ENCODE assay signal across 1 cellular context in the genomic region with DNA sequence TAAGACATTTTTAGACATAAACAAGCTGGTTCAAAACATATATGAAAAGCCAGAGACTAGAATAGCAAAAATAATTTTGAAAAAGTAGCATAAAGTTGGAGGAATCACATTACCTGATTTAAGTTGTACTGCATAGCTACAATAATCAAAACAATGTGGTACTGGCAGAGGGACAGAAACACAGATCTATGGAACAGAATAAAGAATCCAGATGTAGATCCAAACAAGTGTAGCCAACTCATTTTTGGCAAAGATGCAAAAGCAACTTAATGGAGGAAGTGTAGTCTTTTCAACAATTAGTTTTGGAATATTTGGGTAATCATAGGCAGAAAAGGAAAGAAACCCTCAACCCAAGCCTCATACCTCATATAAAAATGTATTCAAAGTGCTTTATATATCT.
TF ChIP-seq lines count a peak whose summit lies in the region.

No MANE protein-coding gene starts in this region.

TF ChIP-seq in SK-N-SH treated with all-trans-retinoic acid at 6 μM for 48 hours, 23 proteins besides CTCF, POLR2A, EP300 and RAD21 (continued from another document):
- TF ChIP-seq, protein P1, sequence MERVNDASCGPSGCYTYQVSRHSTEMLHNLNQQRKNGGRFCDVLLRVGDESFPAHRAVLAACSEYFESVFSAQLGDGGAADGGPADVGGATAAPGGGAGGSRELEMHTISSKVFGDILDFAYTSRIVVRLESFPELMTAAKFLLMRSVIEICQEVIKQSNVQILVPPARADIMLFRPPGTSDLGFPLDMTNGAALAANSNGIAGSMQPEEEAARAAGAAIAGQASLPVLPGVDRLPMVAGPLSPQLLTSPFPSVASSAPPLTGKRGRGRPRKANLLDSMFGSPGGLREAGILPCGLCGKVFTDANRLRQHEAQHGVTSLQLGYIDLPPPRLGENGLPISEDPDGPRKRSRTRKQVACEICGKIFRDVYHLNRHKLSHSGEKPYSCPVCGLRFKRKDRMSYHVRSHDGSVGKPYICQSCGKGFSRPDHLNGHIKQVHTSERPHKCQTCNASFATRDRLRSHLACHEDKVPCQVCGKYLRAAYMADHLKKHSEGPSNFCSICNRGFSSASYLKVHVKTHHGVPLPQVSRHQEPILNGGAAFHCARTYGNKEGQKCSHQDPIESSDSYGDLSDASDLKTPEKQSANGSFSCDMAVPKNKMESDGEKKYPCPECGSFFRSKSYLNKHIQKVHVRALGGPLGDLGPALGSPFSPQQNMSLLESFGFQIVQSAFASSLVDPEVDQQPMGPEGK (CRISPR knock-in tag; IDR thresholded peaks at IDR 0.05; ENCODE audit: borderline replicate concordance) = no peak
- no peak for TF ChIP-seq PPARA (CRISPR knock-in tag; IDR thresholded peaks at IDR 0.05; ENCODE audit: borderline replicate concordance)
- no peak for TF ChIP-seq SNAI2 (CRISPR knock-in tag; IDR thresholded peaks at IDR 0.05)
- TF ChIP-seq OSR1 (CRISPR knock-in tag; IDR thresholded peaks at IDR 0.05) = no peak
- TF ChIP-seq, protein P2, sequence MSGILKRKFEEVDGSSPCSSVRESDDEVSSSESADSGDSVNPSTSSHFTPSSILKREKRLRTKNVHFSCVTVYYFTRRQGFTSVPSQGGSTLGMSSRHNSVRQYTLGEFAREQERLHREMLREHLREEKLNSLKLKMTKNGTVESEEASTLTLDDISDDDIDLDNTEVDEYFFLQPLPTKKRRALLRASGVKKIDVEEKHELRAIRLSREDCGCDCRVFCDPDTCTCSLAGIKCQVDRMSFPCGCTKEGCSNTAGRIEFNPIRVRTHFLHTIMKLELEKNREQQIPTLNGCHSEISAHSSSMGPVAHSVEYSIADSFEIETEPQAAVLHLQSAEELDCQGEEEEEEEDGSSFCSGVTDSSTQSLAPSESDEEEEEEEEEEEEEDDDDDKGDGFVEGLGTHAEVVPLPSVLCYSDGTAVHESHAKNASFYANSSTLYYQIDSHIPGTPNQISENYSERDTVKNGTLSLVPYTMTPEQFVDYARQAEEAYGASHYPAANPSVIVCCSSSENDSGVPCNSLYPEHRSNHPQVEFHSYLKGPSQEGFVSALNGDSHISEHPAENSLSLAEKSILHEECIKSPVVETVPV (CRISPR knock-in tag; IDR thresholded peaks at IDR 0.05) = no peak
- TF ChIP-seq, protein P3, sequence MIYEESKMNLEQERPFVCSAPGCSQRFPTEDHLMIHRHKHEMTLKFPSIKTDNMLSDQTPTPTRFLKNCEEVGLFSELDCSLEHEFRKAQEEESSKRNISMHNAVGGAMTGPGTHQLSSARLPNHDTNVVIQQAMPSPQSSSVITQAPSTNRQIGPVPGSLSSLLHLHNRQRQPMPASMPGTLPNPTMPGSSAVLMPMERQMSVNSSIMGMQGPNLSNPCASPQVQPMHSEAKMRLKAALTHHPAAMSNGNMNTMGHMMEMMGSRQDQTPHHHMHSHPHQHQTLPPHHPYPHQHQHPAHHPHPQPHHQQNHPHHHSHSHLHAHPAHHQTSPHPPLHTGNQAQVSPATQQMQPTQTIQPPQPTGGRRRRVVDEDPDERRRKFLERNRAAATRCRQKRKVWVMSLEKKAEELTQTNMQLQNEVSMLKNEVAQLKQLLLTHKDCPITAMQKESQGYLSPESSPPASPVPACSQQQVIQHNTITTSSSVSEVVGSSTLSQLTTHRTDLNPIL (CRISPR knock-in tag; IDR thresholded peaks at IDR 0.05; ENCODE audit: low read depth) = no peak
- no peak for TF ChIP-seq BACH2 (CRISPR knock-in tag; IDR thresholded peaks at IDR 0.05; ENCODE audit: borderline replicate concordance)
- no peak for TF ChIP-seq ZC3H10 (CRISPR knock-in tag; IDR thresholded peaks at IDR 0.05)
- TF ChIP-seq ZFP3 (CRISPR knock-in tag; IDR thresholded peaks at IDR 0.05) = no peak
- no peak for TF ChIP-seq RARB (CRISPR knock-in tag; IDR thresholded peaks at IDR 0.05)
- TF ChIP-seq, protein P4, sequence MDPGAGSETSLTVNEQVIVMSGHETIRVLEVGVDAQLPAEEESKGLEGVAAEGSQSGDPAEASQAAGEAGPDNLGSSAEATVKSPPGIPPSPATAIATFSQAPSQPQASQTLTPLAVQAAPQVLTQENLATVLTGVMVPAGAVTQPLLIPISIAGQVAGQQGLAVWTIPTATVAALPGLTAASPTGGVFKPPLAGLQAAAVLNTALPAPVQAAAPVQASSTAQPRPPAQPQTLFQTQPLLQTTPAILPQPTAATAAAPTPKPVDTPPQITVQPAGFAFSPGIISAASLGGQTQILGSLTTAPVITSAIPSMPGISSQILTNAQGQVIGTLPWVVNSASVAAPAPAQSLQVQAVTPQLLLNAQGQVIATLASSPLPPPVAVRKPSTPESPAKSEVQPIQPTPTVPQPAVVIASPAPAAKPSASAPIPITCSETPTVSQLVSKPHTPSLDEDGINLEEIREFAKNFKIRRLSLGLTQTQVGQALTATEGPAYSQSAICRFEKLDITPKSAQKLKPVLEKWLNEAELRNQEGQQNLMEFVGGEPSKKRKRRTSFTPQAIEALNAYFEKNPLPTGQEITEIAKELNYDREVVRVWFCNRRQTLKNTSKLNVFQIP (CRISPR knock-in tag; IDR thresholded peaks at IDR 0.05; ENCODE audit: borderline replicate concordance, low read depth) = no peak
- TF ChIP-seq ZNF8 (CRISPR knock-in tag; IDR thresholded peaks at IDR 0.05) = no peak
- no peak for TF ChIP-seq ISL1 (CRISPR knock-in tag; IDR thresholded peaks at IDR 0.05)
- TF ChIP-seq TOX (CRISPR knock-in tag; IDR thresholded peaks at IDR 0.05; ENCODE audit: borderline replicate concordance) = no peak
